In the genomic region with DNA sequence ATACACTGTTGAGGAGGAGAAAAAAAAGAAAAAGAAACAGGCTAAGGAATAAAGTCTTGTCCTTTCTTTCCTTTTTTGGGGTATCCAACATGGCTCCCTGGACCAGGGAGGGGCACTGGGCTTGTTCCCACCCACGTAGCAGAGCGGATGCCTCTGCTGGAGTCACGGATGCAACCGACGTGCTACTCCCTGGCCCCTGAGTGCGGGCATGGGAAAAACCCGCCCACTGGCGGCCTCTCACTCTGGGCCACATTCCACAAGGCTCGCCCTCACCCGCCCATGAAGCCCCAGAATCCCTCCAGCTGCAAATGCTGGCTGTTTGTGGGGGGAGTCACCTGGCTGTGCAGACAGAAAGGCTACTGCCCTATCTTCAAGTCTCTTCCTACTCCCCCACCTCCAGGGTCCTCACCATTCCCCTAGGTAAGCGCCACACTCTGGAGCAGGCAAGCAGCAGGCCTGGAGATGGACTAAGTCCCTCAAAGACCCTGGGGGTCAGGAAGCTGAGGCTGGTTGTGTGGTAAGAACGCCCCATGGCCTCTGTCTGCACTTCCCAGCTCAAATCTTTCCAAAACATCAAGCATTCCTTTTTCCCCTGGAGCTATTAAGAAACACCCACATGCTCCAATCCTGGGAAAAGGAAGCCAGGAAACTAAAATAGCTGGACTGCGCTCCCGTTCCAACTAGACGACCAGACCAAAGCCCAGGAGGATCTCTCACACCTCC, we compare ENCODE assay signal across 10 cellular contexts. TPM values are rescaled to one million over a fixed set of nuclear protein-coding genes. Genes with fewer than 3 reads are reported as not detected.
DNase-seq lines count a peak whose midpoint lies in the region; ATAC-seq and TF ChIP-seq lines count a peak whose summit lies in the region.
"Had no signal": no experiment of that assay in that cellular context is flagged by ENCODE, and none has a peak within 500 bp of the region (broad histone marks: within the 10 kb centered on the region; RNA-seq: fewer than 3 reads in every experiment).

No MANE protein-coding gene starts in this region.

- peak overlapping the region; percentile 96 for H3K27ac Mint-ChIP-seq in HFFc6

- H3K4me3 Mint-ChIP-seq in HFFc6, result peak overlapping the region; percentile 73

- H3K27me3 ChIP-seq in colonic mucosa, result no peaks in the 10 kb centered on the region
- H3K27me3 ChIP-seq in right lobe of liver, result no peaks in the 10 kb centered on the region

- peak; percentile 87 for DNase-seq in HFFc6
- peak; percentile 42 for DNase-seq in colonic mucosa
- no peak for DNase-seq in right lobe of liver
- DNase-seq in superior temporal gyrus (ENCODE audit: extremely low spot score), result peak; percentile 46
- DNase-seq in DMS153 treated with DMSO at 0.1 percent for 48 hours (lab: John Stamatoyannopoulos, UW; ENCODE audit: unreplicated experiment), result no peak
- no peak for DNase-seq in mucosa of descending colon
- no peak for DNase-seq in NCI-H524 treated with DMSO at 0.1 percent for 48 hours (lab: John Stamatoyannopoulos, UW)
- DNase-seq in NCI-H2029 treated with DMSO at 0.1 percent for 48 hours (lab: John Stamatoyannopoulos, UW), result no peak

- ATAC-seq in right lobe of liver (no peak), mucosa of descending colon (no peak)
- ATAC-seq: GM12878 had no signal

- peaks cover 75% of the 10 kb centered on the region for H3K4me1 Mint-ChIP-seq in HFFc6 (ENCODE audit: low read depth)

- TF ChIP-seq POLR2A in right lobe of liver (IDR thresholded peaks at IDR 0.05), result no peak

- H3K36me3 ChIP-seq in colonic mucosa (peaks cover 20% of the 10 kb centered on the region), right lobe of liver (peaks cover 8 to 59% (median 31%) of the 10 kb centered on the region in 4 donors), mucosa of descending colon (ENCODE audit: low read depth) (peaks cover 11% of the 10 kb centered on the region)

- no peaks in the 10 kb centered on the region for H3K9me3 Mint-ChIP-seq in HFFc6

- TF ChIP-seq CTCF in HFFc6 (IDR thresholded peaks at IDR 0.05) (peak; percentile 41), colonic mucosa (IDR thresholded peaks at IDR 0.05) (no peak), right lobe of liver (IDR thresholded peaks at IDR 0.05) (no peak), mucosa of descending colon (IDR thresholded peaks at IDR 0.05) (no peak)

- H3K27me3 Mint-ChIP-seq in HFFc6 (ENCODE audit: insufficient read depth), result peaks cover 7% of the 10 kb centered on the region; the same call in 1 of the 2 replicates

- H3K27ac ChIP-seq in colonic mucosa, result peak overlapping the region; percentile 77
- peak overlapping the region; percentile 52 to 67 (median 60) for H3K27ac ChIP-seq in right lobe of liver

- intact Hi-C loops in colonic mucosa (cut with DNase I) (no loop called here), right lobe of liver (cut with DNase I) (loop anchor here in 1 of 2 donors (10.0 kb wide), 1 partner anchor 305 kb away; no protein-coding TSS in a partner anchor), mucosa of descending colon (cut with DNase I, micrococcal nuclease) (loop anchor here in 1 of 2 donors (10.0 kb wide), 1 partner anchor 165 kb away; a partner anchor contains a TSS)

- H3K4me3 ChIP-seq in colonic mucosa (no peak overlapping the region), right lobe of liver (no peak overlapping the region), mucosa of descending colon (no peak overlapping the region)
- H3K4me3 ChIP-seq: GM12878 had no signal

- peaks cover 28% of the 10 kb centered on the region for H3K36me3 Mint-ChIP-seq in HFFc6 (ENCODE audit: low read depth)

- peaks cover 19% of the 10 kb centered on the region for H3K4me1 ChIP-seq in colonic mucosa
- peaks cover 0 to 34% (median 20%) of the 10 kb centered on the region in 4 donors for H3K4me1 ChIP-seq in right lobe of liver
- H3K4me1 ChIP-seq in mucosa of descending colon (ENCODE audit: low read depth), result peaks cover 37% of the 10 kb centered on the region

- H3K9me3 ChIP-seq in colonic mucosa, result no peaks in the 10 kb centered on the region
- H3K9me3 ChIP-seq in right lobe of liver, result no peaks in the 10 kb centered on the region
- H3K9me3 ChIP-seq in mucosa of descending colon, result no peaks in the 10 kb centered on the region

- peak overlapping the region in 1 of 2 donors; percentile 38 for H3K9ac ChIP-seq in colonic mucosa (ENCODE audit: low read depth in 2 of 2, low read length in 2 of 2)

- 60% methylated on average over 13 of the region's 15 CpGs for WGBS in right lobe of liver (ENCODE audit: insufficient coverage, low coverage, low lambda C conversion rate, missing lambda C conversion rate)

RNA-seq across cellular contexts. Expression of a gene that starts 17.8 kb away (rescaled TPM):
- under 1 TPM in 3 of 6 experiments, not detected in 3; 0.13 to 0.37 (median 0.14) TPM for total RNA-seq in HFFc6 (2021; fragmentation: NEBNext Ultra II Directional; extraction: Animal tissue kit (Norgen Biotek cat#: 25700))
- total RNA-seq in colonic mucosa (under 1 TPM; 0.53 to 0.82 TPM), right lobe of liver (under 1 TPM in 3 of 6 experiments, not detected in 3; 0.20 to 0.25 (median 0.22) TPM), mucosa of descending colon (under 1 TPM in 1 of 3 donors, not detected in 2; 0.58 TPM)
- total RNA-seq: GM12878, SK-MEL-5 had no signal

RNA-seq across cellular contexts. Expression of a gene that starts 49.3 kb away (rescaled TPM):
- total RNA-seq in HFFc6 (2021; fragmentation: NEBNext Ultra II Directional; extraction: Animal tissue kit (Norgen Biotek cat#: 25700)), result 10 to 100 TPM in 4 of 6 experiments, 1 to 10 TPM in 2; 3.4 to 18.0 (median 13.1) TPM
- total RNA-seq in colonic mucosa (10 to 100 TPM in 1 of 2 donors, 1 to 10 TPM in 1; 4.4 to 10.5 TPM), right lobe of liver (1 to 10 TPM; 1.7 to 6.7 (median 2.4) TPM), mucosa of descending colon (10 to 100 TPM in 2 of 3 donors, 1 to 10 TPM in 1; 3.8 to 13.3 (median 13.0) TPM)

Comparison
In these comparisons a context has a peak if more than half of its experiments do, and no peak if none do; other contexts are left out.
1. DNase-seq: peak in HFFc6 (single experiment), colonic mucosa (single experiment) and superior temporal gyrus (single experiment); none in right lobe of liver (0 of 3), DMS153 treated with DMSO at 0.1 percent for 48 hours (single experiment), mucosa of descending colon (0 of 3), NCI-H524 treated with DMSO at 0.1 percent for 48 hours (single experiment) and NCI-H2029 treated with DMSO at 0.1 percent for 48 hours (single experiment).